13 cellular contexts compared by ENCODE assay signal in genomic region chr5:65825388-65826328, GRCh38.
A peak's percentile ranks its signal among the peaks of the same experiment; 100 is the strongest.
DNase-seq lines count a peak whose midpoint lies in the region; ATAC-seq and FAIRE-seq lines count a peak whose summit lies in the region.
"Had no signal": no experiment of that assay in that cellular context is flagged by ENCODE, and none has a peak within 500 bp of the region (broad histone marks: within the 10 kb centered on the region; RNA-seq: fewer than 3 reads in every experiment).

No MANE protein-coding gene starts in this region.

- ATAC-seq in GM19372 (IDR thresholded peaks at IDR 0.05; ENCODE audit: low read depth, unreplicated experiment) (peak; percentile 56), HG03103 (IDR thresholded peaks at IDR 0.05; ENCODE audit: low read depth, unreplicated experiment) (peak; percentile 60)
- ATAC-seq: activated T-helper 17 cell treated with anti-CD3 and anti-CD28 coated beads, Interleukin-2, amount 50 U/mL, for 72 hours had no signal

- DNase-seq in AML-193 (lab: John Stamatoyannopoulos, UW) (peak; percentile 87 to 91), OCI-M2 (lab: John Stamatoyannopoulos, UW; ENCODE audit: unreplicated experiment) (peak; percentile 5), NCI-H1105 (lab: John Stamatoyannopoulos, UW) (no peak), GOT3 (lab: John Stamatoyannopoulos, UW) (no peak), DMS79 treated with DMSO at 0.1 percent for 48 hours (lab: John Stamatoyannopoulos, UW) (no peak), urothelium cell line (ENCODE audit: low spot score) (no peak)
- DNase-seq: kidney glomerular epithelial cell, Right ventricle myocardium superior, stomach had no signal

- FAIRE-seq in urothelium cell line (lab: Jason Lieb, UNC) = no peak
- FAIRE-seq: endometrium had no signal

Comparison
In these comparisons a context has a peak if more than half of its experiments do, and no peak if none do; other contexts are left out.
1. DNase-seq: peak in AML-193 (2 of 2) and OCI-M2 (single experiment); none in NCI-H1105 (single experiment), GOT3 (single experiment), DMS79 treated with DMSO at 0.1 percent for 48 hours (single experiment) and urothelium cell line (single experiment).